10 cellular contexts compared by ENCODE assay signal in the genomic region with DNA sequence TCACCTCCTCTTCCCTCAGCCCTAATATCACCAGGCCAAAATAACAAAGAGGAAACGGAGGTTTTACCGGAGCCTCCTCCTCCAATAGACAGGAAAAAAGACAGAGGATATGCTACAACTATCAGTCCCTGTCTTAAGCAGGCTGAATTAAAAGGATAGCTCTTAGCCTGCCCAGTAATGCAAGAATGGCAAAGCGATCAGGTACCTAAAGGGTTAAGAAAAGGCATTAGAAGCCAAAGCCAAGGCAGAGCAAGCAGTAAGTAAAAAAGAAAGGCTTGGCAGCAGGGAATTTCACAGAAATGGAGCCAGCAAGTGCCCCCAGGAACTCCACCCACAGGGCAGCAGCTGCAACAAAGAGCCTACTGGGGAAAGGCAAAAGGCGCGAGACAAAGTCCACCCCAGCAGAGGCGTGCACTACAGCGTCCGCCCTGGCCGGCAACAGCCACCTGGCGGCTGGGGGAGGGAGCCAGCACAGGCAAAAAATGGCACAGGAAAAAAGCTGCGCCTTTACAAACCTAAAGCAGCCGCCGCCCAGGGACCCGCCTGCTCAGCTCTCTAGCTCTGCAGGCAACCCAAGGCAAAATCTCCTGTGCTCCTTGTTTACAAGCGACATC.
DNase-seq lines count a peak whose midpoint lies in the region; TF ChIP-seq lines count a peak whose summit lies in the region.
"Had no signal": no experiment of that assay in that cellular context is flagged by ENCODE, and none has a peak within 500 bp of the region (broad histone marks: within the 10 kb centered on the region; RNA-seq: fewer than 3 reads in every experiment).

No MANE protein-coding gene starts in this region.

- DNase-seq in NCI-H1105 treated with DMSO at 0.1 percent for 48 hours (lab: John Stamatoyannopoulos, UW) (peak; percentile 22), NCI-H1105 (lab: John Stamatoyannopoulos, UW) (no peak), NCI-H526 (lab: John Stamatoyannopoulos, UW) (peak; percentile 50 to 71), epithelial cell of proximal tubule (ENCODE audit: low read depth) (no peak), prostate gland (ENCODE audit: low spot score) (peak; percentile 16), NCI-H1436 (lab: John Stamatoyannopoulos, UW) (no peak), Kasumi-1 (lab: John Stamatoyannopoulos, UW) (no peak), activated T-cell treated with anti-CD3 and anti-CD28 coated beads for 4 hours (no peak)
- DNase-seq: 8988T, PC-9 had no signal

- intact Hi-C loops in prostate gland (cut with DNase I), result no loop called here

- peak; percentile 36 for TF ChIP-seq CTCF in epithelial cell of proximal tubule (conservative IDR thresholded peaks at IDR 0.05; ENCODE audit: low read depth, low read length)
- peak in 3 of 4 experiments; percentile 8 to 26 (median 22) for TF ChIP-seq CTCF in prostate gland (IDR thresholded peaks at IDR 0.05)

- no peak overlapping the region for H3K27ac ChIP-seq in prostate gland
- H3K27ac ChIP-seq: PC-9 had no signal

- H3K4me3 ChIP-seq in epithelial cell of proximal tubule (ENCODE audit: low read depth, low read length), result peak overlapping the region; percentile 7
- no peak overlapping the region for H3K4me3 ChIP-seq in prostate gland
- H3K4me3 ChIP-seq: PC-9 had no signal

- TF ChIP-seq POLR2A in prostate gland (IDR thresholded peaks at IDR 0.05), result no peak

- no peaks in the 10 kb centered on the region for H3K36me3 ChIP-seq in prostate gland

- H3K4me1 ChIP-seq in prostate gland (replicated peaks), result no peaks in the 10 kb centered on the region

- no peaks in the 10 kb centered on the region for H3K27me3 ChIP-seq in prostate gland (replicated peaks; ENCODE audit: insufficient read depth)

- 6% methylated on average over 9 of the region's 15 CpGs for WGBS in prostate gland

- no peaks in the 10 kb centered on the region for H3K9me3 ChIP-seq in prostate gland

Comparison
In these comparisons a context has a peak if more than half of its experiments do, and no peak if none do; other contexts are left out.
1. DNase-seq: peak in NCI-H1105 treated with DMSO at 0.1 percent for 48 hours (single experiment), NCI-H526 (2 of 2) and prostate gland (single experiment); none in NCI-H1105 (single experiment), epithelial cell of proximal tubule (single experiment), NCI-H1436 (single experiment), Kasumi-1 (0 of 2) and activated T-cell treated with anti-CD3 and anti-CD28 coated beads for 4 hours (single experiment).